Comparison of ENCODE assay signal across 1 cellular context in the genomic region with DNA sequence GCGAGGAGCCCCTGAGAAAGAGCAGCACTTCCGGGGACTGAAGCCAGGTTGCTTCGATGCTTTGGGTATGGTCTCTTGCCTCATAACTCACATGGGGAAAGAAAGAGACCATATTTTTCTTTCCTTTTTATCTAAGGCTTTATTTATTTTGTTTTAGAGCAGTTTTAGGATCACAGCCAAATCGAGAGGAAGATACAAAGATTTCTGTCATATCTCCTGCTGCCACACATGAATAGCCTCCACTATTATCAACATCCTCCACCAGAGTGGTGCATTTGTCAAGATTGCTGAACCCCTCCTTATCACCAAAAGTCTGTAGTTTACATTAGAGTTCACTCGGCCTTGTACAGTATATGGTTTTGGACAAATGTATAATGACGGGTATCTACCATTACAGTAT.
TF ChIP-seq lines count a peak whose summit lies in the region.

No MANE protein-coding gene starts in this region.

TF ChIP-seq in K562, 482 proteins besides CTCF, POLR2A, EP300 and RAD21 (continued from another document and continues in another):
- TF ChIP-seq, protein P1, sequence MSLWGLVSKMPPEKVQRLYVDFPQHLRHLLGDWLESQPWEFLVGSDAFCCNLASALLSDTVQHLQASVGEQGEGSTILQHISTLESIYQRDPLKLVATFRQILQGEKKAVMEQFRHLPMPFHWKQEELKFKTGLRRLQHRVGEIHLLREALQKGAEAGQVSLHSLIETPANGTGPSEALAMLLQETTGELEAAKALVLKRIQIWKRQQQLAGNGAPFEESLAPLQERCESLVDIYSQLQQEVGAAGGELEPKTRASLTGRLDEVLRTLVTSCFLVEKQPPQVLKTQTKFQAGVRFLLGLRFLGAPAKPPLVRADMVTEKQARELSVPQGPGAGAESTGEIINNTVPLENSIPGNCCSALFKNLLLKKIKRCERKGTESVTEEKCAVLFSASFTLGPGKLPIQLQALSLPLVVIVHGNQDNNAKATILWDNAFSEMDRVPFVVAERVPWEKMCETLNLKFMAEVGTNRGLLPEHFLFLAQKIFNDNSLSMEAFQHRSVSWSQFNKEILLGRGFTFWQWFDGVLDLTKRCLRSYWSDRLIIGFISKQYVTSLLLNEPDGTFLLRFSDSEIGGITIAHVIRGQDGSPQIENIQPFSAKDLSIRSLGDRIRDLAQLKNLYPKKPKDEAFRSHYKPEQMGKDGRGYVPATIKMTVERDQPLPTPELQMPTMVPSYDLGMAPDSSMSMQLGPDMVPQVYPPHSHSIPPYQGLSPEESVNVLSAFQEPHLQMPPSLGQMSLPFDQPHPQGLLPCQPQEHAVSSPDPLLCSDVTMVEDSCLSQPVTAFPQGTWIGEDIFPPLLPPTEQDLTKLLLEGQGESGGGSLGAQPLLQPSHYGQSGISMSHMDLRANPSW (CRISPR knock-in tag; IDR thresholded peaks at IDR 0.05) = no peak
- TF ChIP-seq ZNF184 (CRISPR knock-in tag; IDR thresholded peaks at IDR 0.05) = no peak
- no peak for TF ChIP-seq ZNF551 (CRISPR knock-in tag; IDR thresholded peaks at IDR 0.05)
- peak; percentile 94 for TF ChIP-seq TCF3 (CRISPR knock-in tag; IDR thresholded peaks at IDR 0.05)
- TF ChIP-seq POLR2B (IDR thresholded peaks at IDR 0.05; ENCODE audit: low read depth, partially characterized antibody) = no peak
- no peak for TF ChIP-seq NR2C1 (IDR thresholded peaks at IDR 0.05)
- TF ChIP-seq NR2C1 (tag; IDR thresholded peaks at IDR 0.05) = no peak
- TF ChIP-seq NFE2 (IDR thresholded peaks at IDR 0.05; ENCODE audit: low read depth) = no peak; the same call in 1 of the 2 replicates
- no peak for TF ChIP-seq ZFP30 (CRISPR knock-in tag; IDR thresholded peaks at IDR 0.05; ENCODE audit: borderline replicate concordance)
- TF ChIP-seq, protein P2, sequence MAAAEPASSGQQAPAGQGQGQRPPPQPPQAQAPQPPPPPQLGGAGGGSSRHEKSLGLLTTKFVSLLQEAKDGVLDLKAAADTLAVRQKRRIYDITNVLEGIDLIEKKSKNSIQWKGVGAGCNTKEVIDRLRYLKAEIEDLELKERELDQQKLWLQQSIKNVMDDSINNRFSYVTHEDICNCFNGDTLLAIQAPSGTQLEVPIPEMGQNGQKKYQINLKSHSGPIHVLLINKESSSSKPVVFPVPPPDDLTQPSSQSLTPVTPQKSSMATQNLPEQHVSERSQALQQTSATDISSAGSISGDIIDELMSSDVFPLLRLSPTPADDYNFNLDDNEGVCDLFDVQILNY (CRISPR knock-in tag; IDR thresholded peaks at IDR 0.05) = no peak
- no peak for TF ChIP-seq ZFPM2 (CRISPR knock-in tag; IDR thresholded peaks at IDR 0.05)
- TF ChIP-seq ZNF12 (CRISPR knock-in tag; IDR thresholded peaks at IDR 0.05) = no peak
- no peak for TF ChIP-seq ZNF253 (CRISPR knock-in tag; conservative IDR thresholded peaks at IDR 0.05)
- TF ChIP-seq EP400 (IDR thresholded peaks at IDR 0.05) = no peak
- TF ChIP-seq TAF9B (IDR thresholded peaks at IDR 0.05; ENCODE audit: partially characterized antibody) = no peak
- peak; percentile 89 for TF ChIP-seq PML (IDR thresholded peaks at IDR 0.05; ENCODE audit: low read length)
- no peak for TF ChIP-seq ZNF699 (CRISPR knock-in tag; IDR thresholded peaks at IDR 0.05; ENCODE audit: insufficient replicate concordance)
- TF ChIP-seq NONO (IDR thresholded peaks at IDR 0.05; ENCODE audit: low read depth in 2 of 2, low read length in 1 of 2) = no peak
- no peak for TF ChIP-seq TEAD2 (tag; IDR thresholded peaks at IDR 0.05)
- TF ChIP-seq, protein P3, sequence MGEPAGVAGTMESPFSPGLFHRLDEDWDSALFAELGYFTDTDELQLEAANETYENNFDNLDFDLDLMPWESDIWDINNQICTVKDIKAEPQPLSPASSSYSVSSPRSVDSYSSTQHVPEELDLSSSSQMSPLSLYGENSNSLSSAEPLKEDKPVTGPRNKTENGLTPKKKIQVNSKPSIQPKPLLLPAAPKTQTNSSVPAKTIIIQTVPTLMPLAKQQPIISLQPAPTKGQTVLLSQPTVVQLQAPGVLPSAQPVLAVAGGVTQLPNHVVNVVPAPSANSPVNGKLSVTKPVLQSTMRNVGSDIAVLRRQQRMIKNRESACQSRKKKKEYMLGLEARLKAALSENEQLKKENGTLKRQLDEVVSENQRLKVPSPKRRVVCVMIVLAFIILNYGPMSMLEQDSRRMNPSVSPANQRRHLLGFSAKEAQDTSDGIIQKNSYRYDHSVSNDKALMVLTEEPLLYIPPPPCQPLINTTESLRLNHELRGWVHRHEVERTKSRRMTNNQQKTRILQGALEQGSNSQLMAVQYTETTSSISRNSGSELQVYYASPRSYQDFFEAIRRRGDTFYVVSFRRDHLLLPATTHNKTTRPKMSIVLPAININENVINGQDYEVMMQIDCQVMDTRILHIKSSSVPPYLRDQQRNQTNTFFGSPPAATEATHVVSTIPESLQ (CRISPR knock-in tag; IDR thresholded peaks at IDR 0.05) = no peak
- TF ChIP-seq ATF7 (IDR thresholded peaks at IDR 0.05) = 0 out of 2 replicates have a peak, but pooled peaks have one; percentile 18
- no peak for TF ChIP-seq KDM4B (IDR thresholded peaks at IDR 0.05; ENCODE audit: borderline replicate concordance in 2 of 2, low read depth in 1 of 2)
- TF ChIP-seq MEF2A (IDR thresholded peaks at IDR 0.05; ENCODE audit: control insufficient read depth, low read depth, low read length) = no peak
- peak; percentile 97 for TF ChIP-seq TEAD4 (IDR thresholded peaks at IDR 0.05; ENCODE audit: low read length)
- no peak for TF ChIP-seq TEAD4 (CRISPR knock-in tag; IDR thresholded peaks at IDR 0.05; ENCODE audit: borderline replicate concordance)
- TF ChIP-seq ZNF121 (CRISPR knock-in tag; conservative IDR thresholded peaks at IDR 0.05) = no peak
- no peak for TF ChIP-seq NELFE (IDR thresholded peaks at IDR 0.05; ENCODE audit: insufficient read depth, insufficient read length)
- TF ChIP-seq, protein P4, sequence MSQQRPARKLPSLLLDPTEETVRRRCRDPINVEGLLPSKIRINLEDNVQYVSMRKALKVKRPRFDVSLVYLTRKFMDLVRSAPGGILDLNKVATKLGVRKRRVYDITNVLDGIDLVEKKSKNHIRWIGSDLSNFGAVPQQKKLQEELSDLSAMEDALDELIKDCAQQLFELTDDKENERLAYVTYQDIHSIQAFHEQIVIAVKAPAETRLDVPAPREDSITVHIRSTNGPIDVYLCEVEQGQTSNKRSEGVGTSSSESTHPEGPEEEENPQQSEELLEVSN (IDR thresholded peaks at IDR 0.05; ENCODE audit: borderline replicate concordance in 1 of 2, extremely low read depth in 1 of 2, insufficient read depth in 1 of 2, insufficient read length in 1 of 2, low read depth in 1 of 2, low read length in 1 of 2, poor library complexity in 1 of 2, severe bottlenecking in 1 of 2) = no peak
- TF ChIP-seq CSDE1 (IDR thresholded peaks at IDR 0.05) = no peak
- TF ChIP-seq, protein P5, sequence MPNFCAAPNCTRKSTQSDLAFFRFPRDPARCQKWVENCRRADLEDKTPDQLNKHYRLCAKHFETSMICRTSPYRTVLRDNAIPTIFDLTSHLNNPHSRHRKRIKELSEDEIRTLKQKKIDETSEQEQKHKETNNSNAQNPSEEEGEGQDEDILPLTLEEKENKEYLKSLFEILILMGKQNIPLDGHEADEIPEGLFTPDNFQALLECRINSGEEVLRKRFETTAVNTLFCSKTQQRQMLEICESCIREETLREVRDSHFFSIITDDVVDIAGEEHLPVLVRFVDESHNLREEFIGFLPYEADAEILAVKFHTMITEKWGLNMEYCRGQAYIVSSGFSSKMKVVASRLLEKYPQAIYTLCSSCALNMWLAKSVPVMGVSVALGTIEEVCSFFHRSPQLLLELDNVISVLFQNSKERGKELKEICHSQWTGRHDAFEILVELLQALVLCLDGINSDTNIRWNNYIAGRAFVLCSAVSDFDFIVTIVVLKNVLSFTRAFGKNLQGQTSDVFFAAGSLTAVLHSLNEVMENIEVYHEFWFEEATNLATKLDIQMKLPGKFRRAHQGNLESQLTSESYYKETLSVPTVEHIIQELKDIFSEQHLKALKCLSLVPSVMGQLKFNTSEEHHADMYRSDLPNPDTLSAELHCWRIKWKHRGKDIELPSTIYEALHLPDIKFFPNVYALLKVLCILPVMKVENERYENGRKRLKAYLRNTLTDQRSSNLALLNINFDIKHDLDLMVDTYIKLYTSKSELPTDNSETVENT (CRISPR knock-in tag; IDR thresholded peaks at IDR 0.05) = no peak
- peak in 1 of 2 experiments; percentile 82; a peak in 2 of 4 replicates for TF ChIP-seq TBL1XR1 (IDR thresholded peaks at IDR 0.05; ENCODE audit: low read length in 2 of 2)
- TF ChIP-seq MEF2D (tag; conservative IDR thresholded peaks at IDR 0.05; ENCODE audit: low read depth) = no peak
- TF ChIP-seq CREBBP (IDR thresholded peaks at IDR 0.05; ENCODE audit: low read depth, low read length) = no peak
- TF ChIP-seq, protein P6, sequence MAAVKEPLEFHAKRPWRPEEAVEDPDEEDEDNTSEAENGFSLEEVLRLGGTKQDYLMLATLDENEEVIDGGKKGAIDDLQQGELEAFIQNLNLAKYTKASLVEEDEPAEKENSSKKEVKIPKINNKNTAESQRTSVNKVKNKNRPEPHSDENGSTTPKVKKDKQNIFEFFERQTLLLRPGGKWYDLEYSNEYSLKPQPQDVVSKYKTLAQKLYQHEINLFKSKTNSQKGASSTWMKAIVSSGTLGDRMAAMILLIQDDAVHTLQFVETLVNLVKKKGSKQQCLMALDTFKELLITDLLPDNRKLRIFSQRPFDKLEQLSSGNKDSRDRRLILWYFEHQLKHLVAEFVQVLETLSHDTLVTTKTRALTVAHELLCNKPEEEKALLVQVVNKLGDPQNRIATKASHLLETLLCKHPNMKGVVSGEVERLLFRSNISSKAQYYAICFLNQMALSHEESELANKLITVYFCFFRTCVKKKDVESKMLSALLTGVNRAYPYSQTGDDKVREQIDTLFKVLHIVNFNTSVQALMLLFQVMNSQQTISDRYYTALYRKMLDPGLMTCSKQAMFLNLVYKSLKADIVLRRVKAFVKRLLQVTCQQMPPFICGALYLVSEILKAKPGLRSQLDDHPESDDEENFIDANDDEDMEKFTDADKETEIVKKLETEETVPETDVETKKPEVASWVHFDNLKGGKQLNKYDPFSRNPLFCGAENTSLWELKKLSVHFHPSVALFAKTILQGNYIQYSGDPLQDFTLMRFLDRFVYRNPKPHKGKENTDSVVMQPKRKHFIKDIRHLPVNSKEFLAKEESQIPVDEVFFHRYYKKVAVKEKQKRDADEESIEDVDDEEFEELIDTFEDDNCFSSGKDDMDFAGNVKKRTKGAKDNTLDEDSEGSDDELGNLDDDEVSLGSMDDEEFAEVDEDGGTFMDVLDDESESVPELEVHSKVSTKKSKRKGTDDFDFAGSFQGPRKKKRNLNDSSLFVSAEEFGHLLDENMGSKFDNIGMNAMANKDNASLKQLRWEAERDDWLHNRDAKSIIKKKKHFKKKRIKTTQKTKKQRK (IDR thresholded peaks at IDR 0.05; ENCODE audit: borderline replicate concordance, low read depth, low read length) = no peak
- no peak for TF ChIP-seq DNMT1 (IDR thresholded peaks at IDR 0.05)
- TF ChIP-seq RNF2 (IDR thresholded peaks at IDR 0.05) = no peak
- TF ChIP-seq, protein P7, sequence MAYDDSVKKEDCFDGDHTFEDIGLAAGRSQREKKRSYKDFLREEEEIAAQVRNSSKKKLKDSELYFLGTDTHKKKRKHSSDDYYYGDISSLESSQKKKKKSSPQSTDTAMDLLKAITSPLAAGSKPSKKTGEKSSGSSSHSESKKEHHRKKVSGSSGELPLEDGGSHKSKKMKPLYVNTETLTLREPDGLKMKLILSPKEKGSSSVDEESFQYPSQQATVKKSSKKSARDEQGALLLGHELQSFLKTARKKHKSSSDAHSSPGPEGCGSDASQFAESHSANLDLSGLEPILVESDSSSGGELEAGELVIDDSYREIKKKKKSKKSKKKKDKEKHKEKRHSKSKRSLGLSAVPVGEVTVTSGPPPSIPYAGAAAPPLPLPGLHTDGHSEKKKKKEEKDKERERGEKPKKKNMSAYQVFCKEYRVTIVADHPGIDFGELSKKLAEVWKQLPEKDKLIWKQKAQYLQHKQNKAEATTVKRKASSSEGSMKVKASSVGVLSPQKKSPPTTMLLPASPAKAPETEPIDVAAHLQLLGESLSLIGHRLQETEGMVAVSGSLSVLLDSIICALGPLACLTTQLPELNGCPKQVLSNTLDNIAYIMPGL (CRISPR knock-in tag; IDR thresholded peaks at IDR 0.05) = no peak
- no peak for TF ChIP-seq MTA1 (IDR thresholded peaks at IDR 0.05; ENCODE audit: borderline replicate concordance)
- TF ChIP-seq, protein P8, sequence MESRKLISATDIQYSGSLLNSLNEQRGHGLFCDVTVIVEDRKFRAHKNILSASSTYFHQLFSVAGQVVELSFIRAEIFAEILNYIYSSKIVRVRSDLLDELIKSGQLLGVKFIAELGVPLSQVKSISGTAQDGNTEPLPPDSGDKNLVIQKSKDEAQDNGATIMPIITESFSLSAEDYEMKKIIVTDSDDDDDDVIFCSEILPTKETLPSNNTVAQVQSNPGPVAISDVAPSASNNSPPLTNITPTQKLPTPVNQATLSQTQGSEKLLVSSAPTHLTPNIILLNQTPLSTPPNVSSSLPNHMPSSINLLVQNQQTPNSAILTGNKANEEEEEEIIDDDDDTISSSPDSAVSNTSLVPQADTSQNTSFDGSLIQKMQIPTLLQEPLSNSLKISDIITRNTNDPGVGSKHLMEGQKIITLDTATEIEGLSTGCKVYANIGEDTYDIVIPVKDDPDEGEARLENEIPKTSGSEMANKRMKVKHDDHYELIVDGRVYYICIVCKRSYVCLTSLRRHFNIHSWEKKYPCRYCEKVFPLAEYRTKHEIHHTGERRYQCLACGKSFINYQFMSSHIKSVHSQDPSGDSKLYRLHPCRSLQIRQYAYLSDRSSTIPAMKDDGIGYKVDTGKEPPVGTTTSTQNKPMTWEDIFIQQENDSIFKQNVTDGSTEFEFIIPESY (CRISPR knock-in tag; IDR thresholded peaks at IDR 0.05) = no peak
- TF ChIP-seq EHMT2 (IDR thresholded peaks at IDR 0.05) = no peak
- no peak for TF ChIP-seq SIN3B (IDR thresholded peaks at IDR 0.05; ENCODE audit: low read depth)
- TF ChIP-seq CREB1 (IDR thresholded peaks at IDR 0.05) = no peak
- no peak for TF ChIP-seq CREB1 (CRISPR knock-in tag; IDR thresholded peaks at IDR 0.05)
- TF ChIP-seq, protein P9, sequence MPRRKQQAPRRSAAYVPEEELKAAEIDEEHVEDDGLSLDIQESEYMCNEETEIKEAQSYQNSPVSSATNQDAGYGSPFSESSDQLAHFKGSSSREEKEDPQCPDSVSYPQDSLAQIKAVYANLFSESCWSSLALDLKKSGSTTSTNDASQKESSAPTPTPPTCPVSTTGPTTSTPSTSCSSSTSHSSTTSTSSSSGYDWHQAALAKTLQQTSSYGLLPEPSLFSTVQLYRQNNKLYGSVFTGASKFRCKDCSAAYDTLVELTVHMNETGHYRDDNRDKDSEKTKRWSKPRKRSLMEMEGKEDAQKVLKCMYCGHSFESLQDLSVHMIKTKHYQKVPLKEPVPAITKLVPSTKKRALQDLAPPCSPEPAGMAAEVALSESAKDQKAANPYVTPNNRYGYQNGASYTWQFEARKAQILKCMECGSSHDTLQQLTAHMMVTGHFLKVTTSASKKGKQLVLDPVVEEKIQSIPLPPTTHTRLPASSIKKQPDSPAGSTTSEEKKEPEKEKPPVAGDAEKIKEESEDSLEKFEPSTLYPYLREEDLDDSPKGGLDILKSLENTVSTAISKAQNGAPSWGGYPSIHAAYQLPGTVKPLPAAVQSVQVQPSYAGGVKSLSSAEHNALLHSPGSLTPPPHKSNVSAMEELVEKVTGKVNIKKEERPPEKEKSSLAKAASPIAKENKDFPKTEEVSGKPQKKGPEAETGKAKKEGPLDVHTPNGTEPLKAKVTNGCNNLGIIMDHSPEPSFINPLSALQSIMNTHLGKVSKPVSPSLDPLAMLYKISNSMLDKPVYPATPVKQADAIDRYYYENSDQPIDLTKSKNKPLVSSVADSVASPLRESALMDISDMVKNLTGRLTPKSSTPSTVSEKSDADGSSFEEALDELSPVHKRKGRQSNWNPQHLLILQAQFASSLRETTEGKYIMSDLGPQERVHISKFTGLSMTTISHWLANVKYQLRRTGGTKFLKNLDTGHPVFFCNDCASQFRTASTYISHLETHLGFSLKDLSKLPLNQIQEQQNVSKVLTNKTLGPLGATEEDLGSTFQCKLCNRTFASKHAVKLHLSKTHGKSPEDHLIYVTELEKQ (CRISPR knock-in tag; IDR thresholded peaks at IDR 0.05) = no peak
- TF ChIP-seq CHD4 (IDR thresholded peaks at IDR 0.05; ENCODE audit: insufficient read depth, insufficient replicate concordance, low read depth, low read length, poor library complexity, severe bottlenecking) = no peak
